Comparison of ENCODE assay signal across 8 cellular contexts in genomic region chr6:31158140-31158862, GRCh38.
A peak's percentile ranks its signal among the peaks of the same experiment; 100 is the strongest.
DNase-seq lines count a peak whose midpoint lies in the region; ATAC-seq lines count a peak whose summit lies in the region.

TCF19 (plus strand) TSS chr6:31158589; CDS start chr6:31159470, 881 bp downstream.

- H3K36me3 ChIP-seq in BLaER1 treated with 17β-estradiol and CSF1 and Interleukin-3, amounts not matched to agents 10 nM and 100 nM = peaks cover 18 to 61% (median 44%) of the 10 kb centered on the region in 11 experiments; a peak in 21 of 22 replicates

- peak within 1 kb of the TSS; percentile 38 to 82 (median 71); a peak in 19 of 22 replicates for H3K27ac ChIP-seq in BLaER1 treated with 17β-estradiol and CSF1 and Interleukin-3, amounts not matched to agents 10 nM and 100 nM
- peak within 1 kb of the TSS; percentile 77 for H3K27ac ChIP-seq in cingulate gyrus (ENCODE audit: low read depth, low read length)

- peak; percentile 97 to 99 for DNase-seq in NCI-H526 (lab: John Stamatoyannopoulos, UW)
- DNase-seq in activated CD4-positive, alpha-beta T cell treated with anti-CD3 and anti-CD28 coated beads for 4 hours = peak; percentile 99
- peak; percentile 99 for DNase-seq in kidney tubule cell (ENCODE audit: low spot score)
- DNase-seq in stimulated activated CD4-positive, alpha-beta T cell treated with anti-CD3 and anti-CD28 coated beads, Interleukin-1b, Interleukin-23, amount 100 ng/mL, for 1 hour (ENCODE audit: low read depth in 2 of 2) = peak; percentile 99

- H4K20me1 ChIP-seq in BLaER1 treated with 17β-estradiol and CSF1 and Interleukin-3, amounts not matched to agents 10 nM and 100 nM = peaks cover 0 to 14% (median 0%) of the 10 kb centered on the region in 11 experiments; a peak in 3 of 22 replicates

- peak within 1 kb of the TSS; percentile 70 to 92 (median 86) for H3K4me3 ChIP-seq in BLaER1 treated with 17β-estradiol and CSF1 and Interleukin-3, amounts not matched to agents 10 nM and 100 nM

- peaks cover 23 to 46% (median 36%) of the 10 kb centered on the region in 10 experiments for H3K4me1 ChIP-seq in BLaER1 treated with 17β-estradiol and CSF1 and Interleukin-3, amounts not matched to agents 10 nM and 100 nM

- no peaks in the 10 kb centered on the region for H3K27me3 ChIP-seq in BLaER1 treated with 17β-estradiol and CSF1 and Interleukin-3, amounts not matched to agents 10 nM and 100 nM

- H3K4me2 ChIP-seq in BLaER1 treated with 17β-estradiol and CSF1 and Interleukin-3, amounts not matched to agents 10 nM and 100 nM = peak within 1 kb of the TSS; percentile 92 to 99 (median 95)

- peak within 1 kb of the TSS; percentile 77 to 87 (median 83) for H3K9ac ChIP-seq in BLaER1 treated with 17β-estradiol and CSF1 and Interleukin-3, amounts not matched to agents 10 nM and 100 nM

- peak; percentile 85 for ATAC-seq in GM19328 (IDR thresholded peaks at IDR 0.05; ENCODE audit: unreplicated experiment)
- peak; percentile 48 for ATAC-seq in HG03469 (IDR thresholded peaks at IDR 0.05; ENCODE audit: unreplicated experiment)

- H3K9me3 ChIP-seq in BLaER1 treated with 17β-estradiol and CSF1 and Interleukin-3, amounts not matched to agents 10 nM and 100 nM (replicated peaks in 1 of 11) = no peaks in the 10 kb centered on the region

Comparison
In these comparisons a context has a peak if more than half of its experiments do, and no peak if none do; other contexts are left out.
1. Peak in every context shown above with its lines: DNase-seq, ATAC-seq, H3K4me3 ChIP-seq and H3K27ac ChIP-seq.